In the genomic region with DNA sequence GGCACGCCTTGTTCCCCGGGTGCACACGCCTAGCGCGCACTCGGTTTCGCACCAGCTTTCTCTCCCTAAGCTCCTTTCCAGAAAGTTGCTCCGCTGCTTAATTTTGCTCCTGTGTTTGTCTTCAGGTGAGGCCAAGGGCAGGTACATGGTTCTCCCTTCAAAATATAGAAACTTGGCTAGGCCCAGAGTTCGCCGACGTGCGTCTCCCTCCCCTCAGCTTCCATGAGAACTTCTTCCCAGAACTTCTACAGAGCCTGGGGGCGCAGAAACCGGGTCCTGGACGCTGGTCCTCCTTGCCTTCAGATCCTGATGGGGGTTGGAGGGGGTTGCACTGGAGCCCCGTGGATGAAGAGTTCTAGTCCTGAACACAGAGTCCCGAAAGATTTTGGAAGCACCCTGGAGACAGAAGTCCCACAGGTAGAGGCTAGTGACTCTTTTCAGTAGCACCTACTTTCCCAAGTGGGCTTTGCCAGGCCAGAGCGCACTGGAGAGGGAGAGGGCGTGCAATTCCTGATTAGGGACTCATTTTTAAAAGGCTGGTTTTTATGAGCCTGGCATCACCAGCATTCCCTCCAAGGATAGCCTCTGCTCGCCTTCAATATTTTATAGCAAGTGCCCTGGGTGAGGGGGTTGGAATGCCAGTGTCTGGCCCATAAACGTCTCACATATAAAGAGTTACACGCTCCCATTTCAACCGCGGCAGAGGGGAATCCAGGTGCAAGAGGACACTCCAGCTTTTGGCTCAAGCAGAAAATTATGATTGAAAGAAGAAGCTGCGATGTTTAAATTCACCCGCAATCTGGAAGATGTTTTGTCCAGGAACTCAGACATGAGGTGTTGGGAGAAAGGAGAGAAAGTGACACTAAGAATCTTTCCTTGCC, we compare ENCODE assay signal across 20 cellular contexts.
DNase-seq lines count a peak whose midpoint lies in the region; ATAC-seq, FAIRE-seq and TF ChIP-seq lines count a peak whose summit lies in the region.
"Had no signal": no experiment of that assay in that cellular context is flagged by ENCODE, and none has a peak within 500 bp of the region (broad histone marks: within the 10 kb centered on the region; RNA-seq: fewer than 3 reads in every experiment).

No MANE protein-coding gene starts in this region.

- H3K9me3 Mint-ChIP-seq in T-helper 1 cell treated with Interleukin-12 subunit alpha and Interleukin-12 subunit beta and Interleukin-4 antibody, amounts not matched to agents 30 μg/mL and 1 μg/mL, for 36 hours, result peaks cover 9% of the 10 kb centered on the region

- TF ChIP-seq RAD21 in GM12878 (IDR thresholded peaks at IDR 0.05; ENCODE audit: insufficient read depth, low read depth, low read length), result no peak

- intact Hi-C loops in GM12878 (cut with micrococcal nuclease; ENCODE audit: unreplicated experiment), result no loop called here

- H3K36me3 ChIP-seq in GM12878 (ENCODE audit: control insufficient read depth in 2 of 2, insufficient read depth in 2 of 2, low read length in 1 of 2), result no peaks in the 10 kb centered on the region

- in situ Hi-C loops in GM12878 (cut with MboI), result no loop called here

- CTCF ChIA-PET in GM12878 (lab: Yijun Ruan, JAX), result interaction anchor here (1.3 kb wide), 1 partner anchor 86 kb away, joined by 5 read pairs; no protein-coding TSS in a partner anchor

- H3K9me3 ChIP-seq in GM12878 (replicated peaks; ENCODE audit: control insufficient read depth, insufficient read depth, low read length), result no peaks in the 10 kb centered on the region; the same call in 1 of the 3 replicates
- H3K9me3 ChIP-seq in iPS-18c (ENCODE audit: control insufficient read depth, insufficient read depth, low read length), result peaks cover 6% of the 10 kb centered on the region

- H3K4me3 ChIP-seq in GM12878, result no peak overlapping the region
- H3K4me3 ChIP-seq in iPS-18c (ENCODE audit: insufficient read depth, low read depth, low read length), result 0 out of 2 replicates have a peak overlapping the region, but pooled peaks have one; percentile 20

- POLR2A ChIA-PET in GM12878 (lab: Charles Lee), result no interaction called here

- H2AFZ ChIP-seq in GM12878 (ENCODE audit: control insufficient read depth, low read depth, low read length), result no peak overlapping the region

- peaks cover 7% of the 10 kb centered on the region for H3K4me1 Mint-ChIP-seq in T-helper 1 cell treated with Interleukin-12 subunit alpha and Interleukin-12 subunit beta and Interleukin-4 antibody, amounts not matched to agents 30 μg/mL and 1 μg/mL, for 36 hours (ENCODE audit: low read depth)

- no peak overlapping the region for H3K27ac ChIP-seq in GM12878 (ENCODE audit: control insufficient read depth, insufficient read depth)

- SMC1A ChIA-PET in GM12878 (lab: Charles Lee; ENCODE audit: uncharacterized antibody, unreplicated experiment), result no interaction called here

- H3K4me2 ChIP-seq in GM12878 (ENCODE audit: control insufficient read depth, insufficient read depth), result no peak overlapping the region

- H4K20me1 ChIP-seq in GM12878 (ENCODE audit: control insufficient read depth, insufficient read depth), result no peaks in the 10 kb centered on the region; the same call in 1 of the 2 replicates

- no TSS peak for BruUV-seq in GM12878 (replicated peaks; lab: Mats Ljungman, UMichigan)

- no peaks in the 10 kb centered on the region for H3K79me2 ChIP-seq in GM12878 (ENCODE audit: control insufficient read depth, insufficient read depth, low read length)

- H3K4me3 Mint-ChIP-seq in T-helper 1 cell treated with Interleukin-12 subunit alpha and Interleukin-12 subunit beta and Interleukin-4 antibody, amounts not matched to agents 30 μg/mL and 1 μg/mL, for 36 hours, result no peak overlapping the region

- no peak overlapping the region for H3K9ac ChIP-seq in GM12878 (ENCODE audit: control insufficient read depth, insufficient read depth, low read length)

- H3K27me3 Mint-ChIP-seq in T-helper 1 cell treated with Interleukin-12 subunit alpha and Interleukin-12 subunit beta and Interleukin-4 antibody, amounts not matched to agents 30 μg/mL and 1 μg/mL, for 36 hours (ENCODE audit: low read depth), result peaks cover 89% of the 10 kb centered on the region

- DNase-seq in T-helper 1 cell (no peak), GM12878 (ENCODE audit: low read depth, low spot score) (no peak), GM19238 (ENCODE audit: insufficient read length, low spot score) (no peak), NCI-H345 (lab: John Stamatoyannopoulos, UW) (no peak)
- no peak for DNase-seq in activated CD4-positive, CD25-positive, alpha-beta regulatory T cell treated with anti-CD3 and anti-CD28 coated beads, Interleukin-2, amount 50 U/mL, for 72 hours
- DNase-seq: 8988T; Calu3; CD4-positive, alpha-beta memory T cell; NCI-H1930; NCI-H2171 treated with DMSO at 0.1 percent for 48 hours; NCI-H748 treated with DMSO at 0.1 percent for 48 hours; OCI-M1; RPMI8226; SIG-M5 had no signal

- H3K27me3 ChIP-seq in GM12878 (replicated peaks in 1 of 2; ENCODE audit: control insufficient read depth in 2 of 2, insufficient read depth in 2 of 2, low read length in 1 of 2), result peaks cover 12 to 19% of the 10 kb centered on the region in 2 experiments

- ATAC-seq in GM12878, result no peak
- no peak for ATAC-seq in GM21825 (IDR thresholded peaks at IDR 0.05; ENCODE audit: unreplicated experiment)

- peak overlapping the region; percentile 39 for H3K27ac Mint-ChIP-seq in T-helper 1 cell treated with Interleukin-12 subunit alpha and Interleukin-12 subunit beta and Interleukin-4 antibody, amounts not matched to agents 30 μg/mL and 1 μg/mL, for 36 hours

- no peak for TF ChIP-seq POLR2A in GM12878 (IDR thresholded peaks at IDR 0.05; ENCODE audit: low read depth, low read length)

- no peaks in the 10 kb centered on the region for H3K4me1 ChIP-seq in GM12878 (ENCODE audit: control insufficient read depth, insufficient read depth, low read length)

- WGBS in GM12878 (ENCODE audit: insufficient coverage, insufficient replicate concordance, low lambda C conversion rate, missing lambda C conversion rate), result 27% methylated on average over 26 of the region's 26 CpGs

- RAD21 ChIA-PET in GM12878 (lab: Charles Lee; ENCODE audit: unreplicated experiment), result no interaction called here

- no peak for TF ChIP-seq CTCF in GM12878 (IDR thresholded peaks at IDR 0.05 in 2 of 3, conservative IDR thresholded peaks at IDR 0.05 in 1 of 3; ENCODE audit: control insufficient read depth in 2 of 3, extremely low read depth in 1 of 3, insufficient read depth in 1 of 3, low read depth in 3 of 3, low read length in 3 of 3)

- peaks cover 6% of the 10 kb centered on the region for H3K36me3 Mint-ChIP-seq in T-helper 1 cell treated with Interleukin-12 subunit alpha and Interleukin-12 subunit beta and Interleukin-4 antibody, amounts not matched to agents 30 μg/mL and 1 μg/mL, for 36 hours (ENCODE audit: low read depth)
- H3K36me3 Mint-ChIP-seq: CD4-positive, alpha-beta memory T cell had no signal

- no peak for TF ChIP-seq EP300 in GM12878 (IDR thresholded peaks at IDR 0.05; ENCODE audit: borderline replicate concordance in 1 of 2, control insufficient read depth in 1 of 2, low read depth in 2 of 2, low read length in 2 of 2)

- no peak for FAIRE-seq in GM12878 (lab: Jason Lieb, UNC)
- FAIRE-seq: G401.6, GM12891, H54 had no signal

TF ChIP-seq in GM12878, 131 proteins besides CTCF, POLR2A, EP300 and RAD21:
- 0 out of 2 replicates have a peak, but pooled peaks have one; percentile 68 for TF ChIP-seq EZH2 (IDR thresholded peaks at IDR 0.05; ENCODE audit: borderline replicate concordance, control insufficient read depth, low read depth, low read length)
- no peak for TF ChIP-seq BHLHE40 (IDR thresholded peaks at IDR 0.05; ENCODE audit: borderline replicate concordance in 1 of 2, low read depth in 2 of 2, low read length in 1 of 2)
